ENCODE assay signal across 25 cellular contexts in the genomic region with DNA sequence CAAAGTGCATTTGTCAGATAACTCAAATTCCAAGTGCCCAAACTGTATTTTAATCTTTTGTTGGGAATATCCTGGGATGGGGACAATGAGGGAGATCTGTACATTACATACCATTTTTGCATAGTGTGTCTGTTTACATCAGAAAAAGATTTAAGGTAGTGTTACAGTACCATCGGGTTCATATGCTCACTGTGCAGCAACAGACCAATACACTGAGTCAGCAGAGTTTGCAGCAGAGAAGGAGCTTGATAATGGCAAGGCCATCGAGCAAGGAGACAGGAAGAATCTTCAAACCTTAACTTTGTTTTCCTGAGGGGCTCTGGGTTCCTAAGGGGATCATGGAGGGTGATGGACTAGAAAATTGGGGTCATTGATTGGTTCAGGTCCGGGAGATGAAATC.
"Had no signal": no experiment of that assay in that cellular context is flagged by ENCODE, and none has a peak within 500 bp of the region (broad histone marks: within the 10 kb centered on the region; RNA-seq: fewer than 3 reads in every experiment).

No MANE protein-coding gene starts in this region.

- H3K27ac Mint-ChIP-seq: activated CD8-positive, alpha-beta T cell treated with anti-CD3 and anti-CD28 coated beads for 36 hours; activated naive CD8-positive, alpha-beta T cell; activated T-cell treated with anti-CD3 and anti-CD28 coated beads, Interleukin-2, amount 50 U/mL, for 72 hours; activated T-helper 2 cell treated with anti-CD3 and anti-CD28 coated beads, Interferon-gamma antibody, Interleukin-2, Interleukin-4, amounts not matched to agents 10 μg/mL and 5 μg/mL and 100 μg/mL, durations not matched to agents 14 hours and 24 hours and 36 hours; T-helper 1 cell treated with Interleukin-12 subunit alpha and Interleukin-12 subunit beta and Interleukin-4 antibody, amounts not matched to agents 30 μg/mL and 1 μg/mL, for 36 hours had no signal

- H3K27ac ChIP-seq: adrenal gland, Peyer's patch, RWPE1, SJSA1 had no signal

- H3K4me3 Mint-ChIP-seq: activated CD8-positive, alpha-beta T cell treated with anti-CD3 and anti-CD28 coated beads for 36 hours; activated naive CD8-positive, alpha-beta T cell; activated T-cell treated with anti-CD3 and anti-CD28 coated beads, Interleukin-2, amount 50 U/mL, for 72 hours; T-helper 1 cell treated with Interleukin-12 subunit alpha and Interleukin-12 subunit beta and Interleukin-4 antibody, amounts not matched to agents 30 μg/mL and 1 μg/mL, for 36 hours had no signal

- H3K4me1 ChIP-seq: adrenal gland had no signal

- H3K36me3 ChIP-seq: adrenal gland, MG63, Peyer's patch, SJSA1 had no signal

- H3K4me3 ChIP-seq: adrenal gland, MG63, Peyer's patch, SJSA1 had no signal

- H3K27me3 Mint-ChIP-seq: activated CD8-positive, alpha-beta T cell treated with anti-CD3 and anti-CD28 coated beads for 36 hours; activated naive CD8-positive, alpha-beta T cell had no signal

- DNase-seq: activated CD4-positive, CD25-positive, alpha-beta regulatory T cell; activated CD8-positive, alpha-beta memory T cell treated with anti-CD3 and anti-CD28 coated beads, Interleukin-2, amount 50 U/mL, for 4 hours; activated CD8-positive, alpha-beta T cell treated with anti-CD3 and anti-CD28 coated beads for 36 hours; activated gamma-delta T cell treated with Interleukin-2 at 50 U/mL for 16 hours; activated T-cell treated with anti-CD3 and anti-CD28 coated beads, Interleukin-2, amount 50 U/mL, for 72 hours; adrenal gland; anterior cingulate cortex; cerebellar nuclear complex; MG63; MV-4-11; NCI-H1092 treated with DMSO at 0.1 percent for 48 hours; NCI-H1417 treated with DMSO at 0.1 percent for 48 hours; NCI-H1694; NCI-H2029; NCI-H446; NCI-H524; Peyer's patch; SHP77; SW 1271; T-helper 9 cell had no signal

- H3K27me3 ChIP-seq: adrenal gland, MG63, Peyer's patch, SJSA1 had no signal

- H3K9me3 ChIP-seq: adrenal gland, SJSA1 had no signal
